In the genomic region with DNA sequence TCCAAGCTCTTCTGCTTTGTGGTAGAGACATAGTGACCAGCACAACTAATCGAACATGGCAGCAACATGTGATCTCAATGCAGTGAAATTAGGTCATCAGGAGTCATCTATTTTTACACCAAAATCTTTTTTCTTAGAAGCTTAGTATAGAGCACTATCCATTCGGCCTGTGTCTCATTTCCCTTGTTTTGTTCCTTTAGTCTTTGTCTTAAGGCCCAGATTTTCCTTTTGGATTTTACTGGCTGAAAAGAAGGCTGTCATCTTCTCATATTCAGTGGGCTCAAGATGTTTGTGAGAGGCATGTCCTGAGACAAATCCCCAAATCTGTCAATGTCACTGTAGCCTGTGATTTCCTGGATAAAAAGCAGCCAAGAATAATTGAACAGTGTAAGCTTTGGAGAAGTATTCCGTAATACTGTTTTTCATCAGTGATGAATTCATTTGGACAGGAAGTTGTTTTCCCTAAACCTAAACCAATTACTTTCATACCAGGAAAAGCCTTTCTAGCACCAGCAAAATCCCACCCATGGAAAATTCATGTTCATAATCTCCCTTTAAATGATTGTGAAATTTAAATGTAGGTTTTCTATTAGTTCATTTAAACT, we compare ENCODE assay signal across 1 cellular context.
TF ChIP-seq lines count a peak whose summit lies in the region.

No MANE protein-coding gene starts in this region.

TF ChIP-seq in GM23338, 12 proteins besides CTCF, POLR2A, EP300 and RAD21 (continued from another document):
- TF ChIP-seq, protein P1, sequence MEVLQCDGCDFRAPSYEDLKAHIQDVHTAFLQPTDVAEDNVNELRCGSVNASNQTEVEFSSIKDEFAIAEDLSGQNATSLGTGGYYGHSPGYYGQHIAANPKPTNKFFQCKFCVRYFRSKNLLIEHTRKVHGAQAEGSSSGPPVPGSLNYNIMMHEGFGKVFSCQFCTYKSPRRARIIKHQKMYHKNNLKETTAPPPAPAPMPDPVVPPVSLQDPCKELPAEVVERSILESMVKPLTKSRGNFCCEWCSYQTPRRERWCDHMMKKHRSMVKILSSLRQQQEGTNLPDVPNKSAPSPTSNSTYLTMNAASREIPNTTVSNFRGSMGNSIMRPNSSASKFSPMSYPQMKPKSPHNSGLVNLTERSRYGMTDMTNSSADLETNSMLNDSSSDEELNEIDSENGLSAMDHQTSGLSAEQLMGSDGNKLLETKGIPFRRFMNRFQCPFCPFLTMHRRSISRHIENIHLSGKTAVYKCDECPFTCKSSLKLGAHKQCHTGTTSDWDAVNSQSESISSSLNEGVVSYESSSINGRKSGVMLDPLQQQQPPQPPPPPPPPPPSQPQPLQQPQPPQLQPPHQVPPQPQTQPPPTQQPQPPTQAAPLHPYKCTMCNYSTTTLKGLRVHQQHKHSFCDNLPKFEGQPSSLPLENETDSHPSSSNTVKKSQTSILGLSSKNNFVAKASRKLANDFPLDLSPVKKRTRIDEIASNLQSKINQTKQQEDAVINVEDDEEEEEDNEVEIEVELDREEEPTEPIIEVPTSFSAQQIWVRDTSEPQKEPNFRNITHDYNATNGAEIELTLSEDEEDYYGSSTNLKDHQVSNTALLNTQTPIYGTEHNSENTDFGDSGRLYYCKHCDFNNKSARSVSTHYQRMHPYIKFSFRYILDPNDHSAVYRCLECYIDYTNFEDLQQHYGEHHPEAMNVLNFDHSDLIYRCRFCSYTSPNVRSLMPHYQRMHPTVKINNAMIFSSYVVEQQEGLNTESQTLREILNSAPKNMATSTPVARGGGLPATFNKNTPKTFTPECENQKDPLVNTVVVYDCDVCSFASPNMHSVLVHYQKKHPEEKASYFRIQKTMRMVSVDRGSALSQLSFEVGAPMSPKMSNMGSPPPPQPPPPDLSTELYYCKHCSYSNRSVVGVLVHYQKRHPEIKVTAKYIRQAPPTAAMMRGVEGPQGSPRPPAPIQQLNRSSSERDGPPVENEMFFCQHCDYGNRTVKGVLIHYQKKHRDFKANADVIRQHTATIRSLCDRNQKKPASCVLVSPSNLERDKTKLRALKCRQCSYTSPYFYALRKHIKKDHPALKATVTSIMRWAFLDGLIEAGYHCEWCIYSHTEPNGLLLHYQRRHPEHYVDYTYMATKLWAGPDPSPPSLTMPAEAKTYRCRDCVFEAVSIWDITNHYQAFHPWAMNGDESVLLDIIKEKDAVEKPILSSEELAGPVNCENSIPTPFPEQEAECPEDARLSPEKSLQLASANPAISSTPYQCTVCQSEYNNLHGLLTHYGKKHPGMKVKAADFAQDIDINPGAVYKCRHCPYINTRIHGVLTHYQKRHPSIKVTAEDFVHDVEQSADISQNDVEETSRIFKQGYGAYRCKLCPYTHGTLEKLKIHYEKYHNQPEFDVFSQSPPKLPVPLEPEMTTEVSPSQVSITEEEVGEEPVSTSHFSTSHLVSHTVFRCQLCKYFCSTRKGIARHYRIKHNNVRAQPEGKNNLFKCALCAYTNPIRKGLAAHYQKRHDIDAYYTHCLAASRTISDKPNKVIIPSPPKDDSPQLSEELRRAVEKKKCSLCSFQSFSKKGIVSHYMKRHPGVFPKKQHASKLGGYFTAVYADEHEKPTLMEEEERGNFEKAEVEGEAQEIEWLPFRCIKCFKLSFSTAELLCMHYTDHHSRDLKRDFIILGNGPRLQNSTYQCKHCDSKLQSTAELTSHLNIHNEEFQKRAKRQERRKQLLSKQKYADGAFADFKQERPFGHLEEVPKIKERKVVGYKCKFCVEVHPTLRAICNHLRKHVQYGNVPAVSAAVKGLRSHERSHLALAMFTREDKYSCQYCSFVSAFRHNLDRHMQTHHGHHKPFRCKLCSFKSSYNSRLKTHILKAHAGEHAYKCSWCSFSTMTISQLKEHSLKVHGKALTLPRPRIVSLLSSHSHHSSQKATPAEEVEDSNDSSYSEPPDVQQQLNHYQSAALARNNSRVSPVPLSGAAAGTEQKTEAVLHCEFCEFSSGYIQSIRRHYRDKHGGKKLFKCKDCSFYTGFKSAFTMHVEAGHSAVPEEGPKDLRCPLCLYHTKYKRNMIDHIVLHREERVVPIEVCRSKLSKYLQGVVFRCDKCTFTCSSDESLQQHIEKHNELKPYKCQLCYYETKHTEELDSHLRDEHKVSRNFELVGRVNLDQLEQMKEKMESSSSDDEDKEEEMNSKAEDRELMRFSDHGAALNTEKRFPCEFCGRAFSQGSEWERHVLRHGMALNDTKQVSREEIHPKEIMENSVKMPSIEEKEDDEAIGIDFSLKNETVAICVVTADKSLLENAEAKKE (CRISPR knock-in tag; IDR thresholded peaks at IDR 0.05): no peak
